ENCODE assay signal across 1 cellular context in the genomic region with DNA sequence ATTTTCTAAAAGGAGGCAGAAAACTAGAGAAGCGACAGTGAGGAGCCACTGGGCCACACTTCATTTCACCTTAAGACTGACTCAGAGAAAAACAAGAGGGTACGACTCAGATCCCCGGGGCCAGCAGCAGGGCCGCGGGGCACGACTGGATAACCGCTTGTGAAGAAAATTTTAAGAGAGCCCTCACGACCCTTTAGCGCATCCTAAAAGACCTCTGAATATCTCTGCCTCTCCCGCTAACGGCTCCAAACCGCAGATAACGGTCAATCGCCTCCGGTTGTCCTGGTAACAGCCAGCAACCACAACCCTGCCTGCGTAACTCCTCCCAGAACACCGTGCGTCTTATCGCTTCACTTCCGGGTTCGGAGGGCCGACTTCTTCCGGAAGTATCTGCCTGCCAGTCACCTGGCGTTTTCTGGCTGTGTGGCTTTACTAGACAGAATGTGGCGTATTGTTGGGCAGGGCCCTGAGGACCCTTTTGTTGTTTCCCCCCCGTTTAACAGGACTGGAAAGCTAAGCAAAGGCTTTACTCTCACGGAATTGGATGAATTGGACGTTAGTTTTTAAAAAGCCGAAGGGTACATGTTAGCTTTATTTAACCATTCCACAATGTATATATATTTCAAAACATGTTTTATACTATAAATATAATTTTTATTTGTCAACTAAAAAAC.
TF ChIP-seq lines count a peak whose summit lies in the region.

No MANE protein-coding gene starts in this region.

TF ChIP-seq in HepG2, 621 proteins besides CTCF, POLR2A, EP300 and RAD21 (continued from another document and continues in another):
- TF ChIP-seq, protein P1, sequence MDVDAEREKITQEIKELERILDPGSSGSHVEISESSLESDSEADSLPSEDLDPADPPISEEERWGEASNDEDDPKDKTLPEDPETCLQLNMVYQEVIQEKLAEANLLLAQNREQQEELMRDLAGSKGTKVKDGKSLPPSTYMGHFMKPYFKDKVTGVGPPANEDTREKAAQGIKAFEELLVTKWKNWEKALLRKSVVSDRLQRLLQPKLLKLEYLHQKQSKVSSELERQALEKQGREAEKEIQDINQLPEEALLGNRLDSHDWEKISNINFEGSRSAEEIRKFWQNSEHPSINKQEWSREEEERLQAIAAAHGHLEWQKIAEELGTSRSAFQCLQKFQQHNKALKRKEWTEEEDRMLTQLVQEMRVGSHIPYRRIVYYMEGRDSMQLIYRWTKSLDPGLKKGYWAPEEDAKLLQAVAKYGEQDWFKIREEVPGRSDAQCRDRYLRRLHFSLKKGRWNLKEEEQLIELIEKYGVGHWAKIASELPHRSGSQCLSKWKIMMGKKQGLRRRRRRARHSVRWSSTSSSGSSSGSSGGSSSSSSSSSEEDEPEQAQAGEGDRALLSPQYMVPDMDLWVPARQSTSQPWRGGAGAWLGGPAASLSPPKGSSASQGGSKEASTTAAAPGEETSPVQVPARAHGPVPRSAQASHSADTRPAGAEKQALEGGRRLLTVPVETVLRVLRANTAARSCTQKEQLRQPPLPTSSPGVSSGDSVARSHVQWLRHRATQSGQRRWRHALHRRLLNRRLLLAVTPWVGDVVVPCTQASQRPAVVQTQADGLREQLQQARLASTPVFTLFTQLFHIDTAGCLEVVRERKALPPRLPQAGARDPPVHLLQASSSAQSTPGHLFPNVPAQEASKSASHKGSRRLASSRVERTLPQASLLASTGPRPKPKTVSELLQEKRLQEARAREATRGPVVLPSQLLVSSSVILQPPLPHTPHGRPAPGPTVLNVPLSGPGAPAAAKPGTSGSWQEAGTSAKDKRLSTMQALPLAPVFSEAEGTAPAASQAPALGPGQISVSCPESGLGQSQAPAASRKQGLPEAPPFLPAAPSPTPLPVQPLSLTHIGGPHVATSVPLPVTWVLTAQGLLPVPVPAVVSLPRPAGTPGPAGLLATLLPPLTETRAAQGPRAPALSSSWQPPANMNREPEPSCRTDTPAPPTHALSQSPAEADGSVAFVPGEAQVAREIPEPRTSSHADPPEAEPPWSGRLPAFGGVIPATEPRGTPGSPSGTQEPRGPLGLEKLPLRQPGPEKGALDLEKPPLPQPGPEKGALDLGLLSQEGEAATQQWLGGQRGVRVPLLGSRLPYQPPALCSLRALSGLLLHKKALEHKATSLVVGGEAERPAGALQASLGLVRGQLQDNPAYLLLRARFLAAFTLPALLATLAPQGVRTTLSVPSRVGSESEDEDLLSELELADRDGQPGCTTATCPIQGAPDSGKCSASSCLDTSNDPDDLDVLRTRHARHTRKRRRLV (CRISPR knock-in tag; IDR thresholded peaks at IDR 0.05) = no peak
- TF ChIP-seq, protein P2, sequence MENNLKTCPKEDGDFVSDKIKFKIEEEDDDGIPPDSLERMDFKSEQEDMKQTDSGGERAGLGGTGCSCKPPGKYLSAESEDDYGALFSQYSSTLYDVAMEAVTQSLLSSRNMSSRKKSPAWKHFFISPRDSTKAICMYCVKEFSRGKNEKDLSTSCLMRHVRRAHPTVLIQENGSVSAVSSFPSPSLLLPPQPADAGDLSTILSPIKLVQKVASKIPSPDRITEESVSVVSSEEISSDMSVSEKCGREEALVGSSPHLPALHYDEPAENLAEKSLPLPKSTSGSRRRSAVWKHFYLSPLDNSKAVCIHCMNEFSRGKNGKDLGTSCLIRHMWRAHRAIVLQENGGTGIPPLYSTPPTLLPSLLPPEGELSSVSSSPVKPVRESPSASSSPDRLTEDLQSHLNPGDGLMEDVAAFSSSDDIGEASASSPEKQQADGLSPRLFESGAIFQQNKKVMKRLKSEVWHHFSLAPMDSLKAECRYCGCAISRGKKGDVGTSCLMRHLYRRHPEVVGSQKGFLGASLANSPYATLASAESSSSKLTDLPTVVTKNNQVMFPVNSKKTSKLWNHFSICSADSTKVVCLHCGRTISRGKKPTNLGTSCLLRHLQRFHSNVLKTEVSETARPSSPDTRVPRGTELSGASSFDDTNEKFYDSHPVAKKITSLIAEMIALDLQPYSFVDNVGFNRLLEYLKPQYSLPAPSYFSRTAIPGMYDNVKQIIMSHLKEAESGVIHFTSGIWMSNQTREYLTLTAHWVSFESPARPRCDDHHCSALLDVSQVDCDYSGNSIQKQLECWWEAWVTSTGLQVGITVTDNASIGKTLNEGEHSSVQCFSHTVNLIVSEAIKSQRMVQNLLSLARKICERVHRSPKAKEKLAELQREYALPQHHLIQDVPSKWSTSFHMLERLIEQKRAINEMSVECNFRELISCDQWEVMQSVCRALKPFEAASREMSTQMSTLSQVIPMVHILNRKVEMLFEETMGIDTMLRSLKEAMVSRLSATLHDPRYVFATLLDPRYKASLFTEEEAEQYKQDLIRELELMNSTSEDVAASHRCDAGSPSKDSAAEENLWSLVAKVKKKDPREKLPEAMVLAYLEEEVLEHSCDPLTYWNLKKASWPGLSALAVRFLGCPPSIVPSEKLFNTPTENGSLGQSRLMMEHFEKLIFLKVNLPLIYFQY (CRISPR knock-in tag; IDR thresholded peaks at IDR 0.05; ENCODE audit: borderline replicate concordance) = 0 out of 2 replicates have a peak, but pooled peaks have one; percentile 16
- TF ChIP-seq, protein P3, sequence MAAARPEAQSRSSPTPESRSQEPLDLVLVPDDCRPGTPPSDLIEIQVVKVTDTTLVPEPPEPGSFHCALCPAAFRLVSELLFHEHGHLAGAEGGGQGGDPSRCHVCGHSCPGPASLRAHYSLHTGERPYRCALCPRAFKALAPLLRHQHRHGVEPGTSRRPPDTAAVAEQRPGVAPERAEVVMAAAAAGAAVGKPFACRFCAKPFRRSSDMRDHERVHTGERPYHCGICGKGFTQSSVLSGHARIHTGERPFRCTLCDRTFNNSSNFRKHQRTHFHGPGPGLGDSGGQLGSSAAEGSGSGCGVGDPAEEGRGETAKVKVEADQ (CRISPR knock-in tag; IDR thresholded peaks at IDR 0.05; ENCODE audit: borderline replicate concordance) = no peak
- no peak for TF ChIP-seq ZNF253 (CRISPR knock-in tag; IDR thresholded peaks at IDR 0.05; ENCODE audit: borderline replicate concordance)
- no peak for TF ChIP-seq ZKSCAN1 (IDR thresholded peaks at IDR 0.05; ENCODE audit: low read length)
- TF ChIP-seq NFKB2 (CRISPR knock-in tag; IDR thresholded peaks at IDR 0.05; ENCODE audit: borderline replicate concordance) = no peak; the same call in 1 of the 2 replicates
- TF ChIP-seq HCFC1 (IDR thresholded peaks at IDR 0.05; ENCODE audit: low read depth, low read length) = no peak; the same call in 1 of the 2 replicates
- peak; percentile 53; the same call in 1 of the 2 replicates for TF ChIP-seq ZZZ3 (CRISPR knock-in tag; IDR thresholded peaks at IDR 0.05; ENCODE audit: borderline replicate concordance)
- TF ChIP-seq, protein P4, sequence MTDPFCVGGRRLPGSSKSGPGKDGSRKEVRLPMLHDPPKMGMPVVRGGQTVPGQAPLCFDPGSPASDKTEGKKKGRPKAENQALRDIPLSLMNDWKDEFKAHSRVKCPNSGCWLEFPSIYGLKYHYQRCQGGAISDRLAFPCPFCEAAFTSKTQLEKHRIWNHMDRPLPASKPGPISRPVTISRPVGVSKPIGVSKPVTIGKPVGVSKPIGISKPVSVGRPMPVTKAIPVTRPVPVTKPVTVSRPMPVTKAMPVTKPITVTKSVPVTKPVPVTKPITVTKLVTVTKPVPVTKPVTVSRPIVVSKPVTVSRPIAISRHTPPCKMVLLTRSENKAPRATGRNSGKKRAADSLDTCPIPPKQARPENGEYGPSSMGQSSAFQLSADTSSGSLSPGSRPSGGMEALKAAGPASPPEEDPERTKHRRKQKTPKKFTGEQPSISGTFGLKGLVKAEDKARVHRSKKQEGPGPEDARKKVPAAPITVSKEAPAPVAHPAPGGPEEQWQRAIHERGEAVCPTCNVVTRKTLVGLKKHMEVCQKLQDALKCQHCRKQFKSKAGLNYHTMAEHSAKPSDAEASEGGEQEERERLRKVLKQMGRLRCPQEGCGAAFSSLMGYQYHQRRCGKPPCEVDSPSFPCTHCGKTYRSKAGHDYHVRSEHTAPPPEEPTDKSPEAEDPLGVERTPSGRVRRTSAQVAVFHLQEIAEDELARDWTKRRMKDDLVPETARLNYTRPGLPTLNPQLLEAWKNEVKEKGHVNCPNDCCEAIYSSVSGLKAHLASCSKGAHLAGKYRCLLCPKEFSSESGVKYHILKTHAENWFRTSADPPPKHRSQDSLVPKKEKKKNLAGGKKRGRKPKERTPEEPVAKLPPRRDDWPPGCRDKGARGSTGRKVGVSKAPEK (CRISPR knock-in tag; IDR thresholded peaks at IDR 0.05; ENCODE audit: borderline replicate concordance) = no peak
- no peak for TF ChIP-seq TOPORS (CRISPR knock-in tag; IDR thresholded peaks at IDR 0.05)
- TF ChIP-seq HIVEP1 (CRISPR knock-in tag; IDR thresholded peaks at IDR 0.05) = no peak
- TF ChIP-seq, protein P5, sequence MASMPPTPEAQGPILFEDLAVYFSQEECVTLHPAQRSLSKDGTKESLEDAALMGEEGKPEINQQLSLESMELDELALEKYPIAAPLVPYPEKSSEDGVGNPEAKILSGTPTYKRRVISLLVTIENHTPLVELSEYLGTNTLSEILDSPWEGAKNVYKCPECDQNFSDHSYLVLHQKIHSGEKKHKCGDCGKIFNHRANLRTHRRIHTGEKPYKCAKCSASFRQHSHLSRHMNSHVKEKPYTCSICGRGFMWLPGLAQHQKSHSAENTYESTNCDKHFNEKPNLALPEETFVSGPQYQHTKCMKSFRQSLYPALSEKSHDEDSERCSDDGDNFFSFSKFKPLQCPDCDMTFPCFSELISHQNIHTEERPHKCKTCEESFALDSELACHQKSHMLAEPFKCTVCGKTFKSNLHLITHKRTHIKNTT (CRISPR knock-in tag; IDR thresholded peaks at IDR 0.05) = no peak
- TF ChIP-seq, protein P6, sequence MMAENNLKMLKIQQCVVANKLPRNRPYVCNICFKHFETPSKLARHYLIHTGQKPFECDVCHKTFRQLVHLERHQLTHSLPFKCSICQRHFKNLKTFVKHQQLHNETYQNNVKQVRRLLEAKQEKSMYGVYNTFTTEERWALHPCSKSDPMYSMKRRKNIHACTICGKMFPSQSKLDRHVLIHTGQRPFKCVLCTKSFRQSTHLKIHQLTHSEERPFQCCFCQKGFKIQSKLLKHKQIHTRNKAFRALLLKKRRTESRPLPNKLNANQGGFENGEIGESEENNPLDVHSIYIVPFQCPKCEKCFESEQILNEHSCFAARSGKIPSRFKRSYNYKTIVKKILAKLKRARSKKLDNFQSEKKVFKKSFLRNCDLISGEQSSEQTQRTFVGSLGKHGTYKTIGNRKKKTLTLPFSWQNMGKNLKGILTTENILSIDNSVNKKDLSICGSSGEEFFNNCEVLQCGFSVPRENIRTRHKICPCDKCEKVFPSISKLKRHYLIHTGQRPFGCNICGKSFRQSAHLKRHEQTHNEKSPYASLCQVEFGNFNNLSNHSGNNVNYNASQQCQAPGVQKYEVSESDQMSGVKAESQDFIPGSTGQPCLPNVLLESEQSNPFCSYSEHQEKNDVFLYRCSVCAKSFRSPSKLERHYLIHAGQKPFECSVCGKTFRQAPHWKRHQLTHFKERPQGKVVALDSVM (CRISPR knock-in tag; IDR thresholded peaks at IDR 0.05) = no peak
- no peak for TF ChIP-seq HES4 (CRISPR knock-in tag; IDR thresholded peaks at IDR 0.05; ENCODE audit: borderline replicate concordance)
- TF ChIP-seq RARA (CRISPR knock-in tag; IDR thresholded peaks at IDR 0.05) = 0 out of 2 replicates have a peak, but pooled peaks have one; percentile 40
- no peak for TF ChIP-seq GTF3A (CRISPR knock-in tag; conservative IDR thresholded peaks at IDR 0.05)
- TF ChIP-seq ESRRA (CRISPR knock-in tag; IDR thresholded peaks at IDR 0.05; ENCODE audit: low read depth) = 0 out of 2 replicates have a peak, but pooled peaks have one; percentile 28
- TF ChIP-seq PRPF4 (IDR thresholded peaks at IDR 0.05; ENCODE audit: low read depth, low read length, poor library complexity, severe bottlenecking) = no peak
- TF ChIP-seq ZNF570 (CRISPR knock-in tag; IDR thresholded peaks at IDR 0.05; ENCODE audit: borderline replicate concordance) = no peak
- TF ChIP-seq HNRNPH1 (optimal IDR thresholded peaks at IDR 0.05; ENCODE audit: low read depth, low read length) = no peak
- TF ChIP-seq ZNF552 (CRISPR knock-in tag; IDR thresholded peaks at IDR 0.05; ENCODE audit: borderline replicate concordance) = no peak
- no peak for TF ChIP-seq ZBTB42 (CRISPR knock-in tag; IDR thresholded peaks at IDR 0.05)
- TF ChIP-seq RFX3 (CRISPR knock-in tag; IDR thresholded peaks at IDR 0.05) = peak; percentile 88
- TF ChIP-seq TAF1 (CRISPR knock-in tag; IDR thresholded peaks at IDR 0.05) = peak; percentile 78
- no peak for TF ChIP-seq KLF9 (CRISPR knock-in tag; IDR thresholded peaks at IDR 0.05; ENCODE audit: low read depth)
- TF ChIP-seq ZBTB20 (CRISPR knock-in tag; IDR thresholded peaks at IDR 0.05; ENCODE audit: borderline replicate concordance, low read depth) = no peak
- no peak for TF ChIP-seq ZNF121 (CRISPR knock-in tag; IDR thresholded peaks at IDR 0.05)
- no peak for TF ChIP-seq NCOA1 (CRISPR knock-in tag; IDR thresholded peaks at IDR 0.05)
- TF ChIP-seq SRSF1 (optimal IDR thresholded peaks at IDR 0.05; ENCODE audit: low read depth, low read length) = no peak
- TF ChIP-seq ZNF263 (CRISPR knock-in tag; IDR thresholded peaks at IDR 0.05) = no peak
- no peak for TF ChIP-seq ZNF343 (CRISPR knock-in tag; IDR thresholded peaks at IDR 0.05)
- no peak for TF ChIP-seq SAFB2 (CRISPR knock-in tag; IDR thresholded peaks at IDR 0.05; ENCODE audit: borderline replicate concordance, low read depth)
- no peak for TF ChIP-seq MBD4 (IDR thresholded peaks at IDR 0.05; ENCODE audit: borderline replicate concordance, low read length)
- TF ChIP-seq ZNF577 (CRISPR knock-in tag; IDR thresholded peaks at IDR 0.05; ENCODE audit: borderline replicate concordance, low read depth) = no peak
- no peak for TF ChIP-seq ZNF138 (CRISPR knock-in tag; IDR thresholded peaks at IDR 0.05; ENCODE audit: low read depth)
- no peak for TF ChIP-seq ZNF431 (CRISPR knock-in tag; IDR thresholded peaks at IDR 0.05; ENCODE audit: borderline replicate concordance, low read depth)
- no peak for TF ChIP-seq CAMTA2 (CRISPR knock-in tag; IDR thresholded peaks at IDR 0.05; ENCODE audit: borderline replicate concordance)
